Comparison of ENCODE assay signal across 8 cellular contexts in the genomic region with DNA sequence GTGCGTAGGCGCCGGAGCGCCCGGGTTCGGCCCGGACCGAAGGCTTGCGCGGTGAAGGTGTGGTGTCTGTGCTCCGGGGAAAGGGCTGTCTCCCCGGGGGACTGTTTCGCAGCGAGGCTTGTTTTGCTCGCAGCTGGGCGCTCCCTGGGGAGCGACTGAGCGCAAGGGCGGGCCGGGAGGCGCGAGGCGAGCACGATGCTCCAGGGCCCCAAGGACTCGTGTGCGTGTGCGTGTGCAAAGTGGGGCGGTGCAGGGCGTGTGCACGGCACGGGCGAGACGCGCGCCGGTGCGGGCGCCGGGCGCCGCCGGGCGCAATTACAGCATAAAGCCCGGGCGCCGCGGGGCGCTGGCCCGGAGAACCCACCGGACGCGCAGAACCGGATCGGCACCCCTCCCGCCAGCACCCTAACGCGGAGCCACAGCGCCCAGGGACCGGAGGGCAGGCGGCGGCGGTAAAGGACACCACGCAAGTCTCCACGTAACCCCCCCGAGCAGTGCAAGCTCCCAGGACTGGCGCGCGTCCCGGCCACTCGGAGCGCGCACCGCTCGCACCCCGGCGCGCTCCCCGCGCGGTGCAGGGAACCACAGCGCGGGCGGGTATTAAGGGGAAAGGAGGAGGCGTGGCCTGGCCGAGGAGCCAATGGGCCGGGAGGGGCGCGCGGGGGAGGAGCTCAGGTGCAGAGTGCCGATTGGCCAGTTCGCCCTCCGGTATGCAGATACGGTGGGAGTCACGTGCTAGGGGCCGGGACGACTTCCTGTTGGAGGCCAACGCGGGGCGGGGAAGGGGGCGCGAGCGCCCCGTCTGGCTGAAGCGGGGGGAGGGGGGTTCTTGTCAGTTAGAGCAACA. TPM values are rescaled to one million over a fixed set of nuclear protein-coding genes. Genes with fewer than 3 reads are reported as not detected.
DNase-seq lines count a peak whose midpoint lies in the region; ATAC-seq and TF ChIP-seq lines count a peak whose summit lies in the region.

A gene with protein sequence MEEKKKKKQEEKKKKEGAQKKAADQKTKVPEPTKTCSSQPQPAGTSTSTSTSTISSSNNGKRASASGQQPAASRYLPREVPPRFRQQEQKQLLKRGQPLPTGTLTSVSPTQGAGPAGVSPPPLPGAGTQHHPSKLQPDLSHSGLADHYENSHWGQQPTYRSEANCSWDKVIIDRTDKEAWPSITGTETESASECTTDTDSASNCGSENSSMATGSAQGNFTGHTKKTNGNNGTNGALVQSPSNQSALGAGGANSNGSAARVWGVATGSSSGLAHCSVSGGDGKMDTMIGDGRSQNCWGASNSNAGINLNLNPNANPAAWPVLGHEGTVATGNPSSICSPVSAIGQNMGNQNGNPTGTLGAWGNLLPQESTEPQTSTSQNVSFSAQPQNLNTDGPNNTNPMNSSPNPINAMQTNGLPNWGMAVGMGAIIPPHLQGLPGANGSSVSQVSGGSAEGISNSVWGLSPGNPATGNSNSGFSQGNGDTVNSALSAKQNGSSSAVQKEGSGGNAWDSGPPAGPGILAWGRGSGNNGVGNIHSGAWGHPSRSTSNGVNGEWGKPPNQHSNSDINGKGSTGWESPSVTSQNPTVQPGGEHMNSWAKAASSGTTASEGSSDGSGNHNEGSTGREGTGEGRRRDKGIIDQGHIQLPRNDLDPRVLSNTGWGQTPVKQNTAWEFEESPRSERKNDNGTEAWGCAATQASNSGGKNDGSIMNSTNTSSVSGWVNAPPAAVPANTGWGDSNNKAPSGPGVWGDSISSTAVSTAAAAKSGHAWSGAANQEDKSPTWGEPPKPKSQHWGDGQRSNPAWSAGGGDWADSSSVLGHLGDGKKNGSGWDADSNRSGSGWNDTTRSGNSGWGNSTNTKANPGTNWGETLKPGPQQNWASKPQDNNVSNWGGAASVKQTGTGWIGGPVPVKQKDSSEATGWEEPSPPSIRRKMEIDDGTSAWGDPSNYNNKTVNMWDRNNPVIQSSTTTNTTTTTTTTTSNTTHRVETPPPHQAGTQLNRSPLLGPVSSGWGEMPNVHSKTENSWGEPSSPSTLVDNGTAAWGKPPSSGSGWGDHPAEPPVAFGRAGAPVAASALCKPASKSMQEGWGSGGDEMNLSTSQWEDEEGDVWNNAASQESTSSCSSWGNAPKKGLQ (N-terminal part only) (plus strand): TSS at position 835 of the 847 bp plus-strand sequence. CDS start 45,504 bp downstream, outside the sequence.

- ATAC-seq in HG03442 (IDR thresholded peaks at IDR 0.05; ENCODE audit: unreplicated experiment): peak; percentile 77

- H3K4me1 Mint-ChIP-seq in activated CD4-positive, alpha-beta T cell treated with anti-CD3 and anti-CD28 coated beads, Interleukin-2, amount 10 ng/mL, durations not matched to agents 24 days and 14 days: peaks cover 39% of the 10 kb centered on the region

- peak within 1 kb of the TSS; percentile 91 for H3K4me3 Mint-ChIP-seq in activated CD4-positive, alpha-beta T cell treated with anti-CD3 and anti-CD28 coated beads, Interleukin-2, amount 10 ng/mL, durations not matched to agents 24 days and 14 days

- H3K27ac Mint-ChIP-seq in activated CD4-positive, alpha-beta T cell treated with anti-CD3 and anti-CD28 coated beads, Interleukin-2, amount 10 ng/mL, durations not matched to agents 24 days and 14 days: peak within 1 kb of the TSS; percentile 86

- H3K4me3 ChIP-seq in BE2C (ENCODE audit: low read depth, low read length) (peak within 1 kb of the TSS; percentile 84), colonic mucosa (peak within 1 kb of the TSS; percentile 74)

- H3K27me3 Mint-ChIP-seq in activated CD4-positive, alpha-beta T cell treated with anti-CD3 and anti-CD28 coated beads, Interleukin-2, amount 10 ng/mL, durations not matched to agents 24 days and 14 days: peaks cover 49% of the 10 kb centered on the region

- H3K4me1 ChIP-seq in BE2C (peaks cover 13% of the 10 kb centered on the region), colonic mucosa (no peaks in the 10 kb centered on the region)

- H3K9me3 ChIP-seq in BE2C: no peaks in the 10 kb centered on the region
- no peaks in the 10 kb centered on the region for H3K9me3 ChIP-seq in colonic mucosa

- H3K27me3 ChIP-seq in BE2C: no peaks in the 10 kb centered on the region
- H3K27me3 ChIP-seq in colonic mucosa: no peaks in the 10 kb centered on the region
- H3K27me3 ChIP-seq in layer of hippocampus (ENCODE audit: control insufficient read depth, insufficient read depth, low read length): no peaks in the 10 kb centered on the region

- peak within 1 kb of the TSS; percentile 61 to 67 for H3K9ac ChIP-seq in colonic mucosa (ENCODE audit: low read depth in 2 of 2, low read length in 2 of 2)

- peaks cover 8% of the 10 kb centered on the region for H3K36me3 Mint-ChIP-seq in activated CD4-positive, alpha-beta T cell treated with anti-CD3 and anti-CD28 coated beads, Interleukin-2, amount 10 ng/mL, durations not matched to agents 24 days and 14 days (ENCODE audit: low read depth)

- peaks cover 3% of the 10 kb centered on the region for H3K9me3 Mint-ChIP-seq in activated CD4-positive, alpha-beta T cell treated with anti-CD3 and anti-CD28 coated beads, Interleukin-2, amount 10 ng/mL, durations not matched to agents 24 days and 14 days

- no peak for TF ChIP-seq CTCF in BE2C (IDR thresholded peaks at IDR 0.05; ENCODE audit: low read depth, low read length)
- TF ChIP-seq CTCF in colonic mucosa (IDR thresholded peaks at IDR 0.05): no peak

- intact Hi-C loops in activated CD4-positive, alpha-beta T cell treated with anti-CD3 and anti-CD28 coated beads, Interleukin-2, amount 10 ng/mL, durations not matched to agents 24 days and 14 days (cut with micrococcal nuclease): loop anchor here (2.0 to 5.0 kb wide), 6 partner anchors 54 to 1576 kb away; a partner anchor contains a TSS
- intact Hi-C loops in colonic mucosa (cut with DNase I): no loop called here

- H3K27ac ChIP-seq in colonic mucosa (peak within 1 kb of the TSS; percentile 49), layer of hippocampus (ENCODE audit: low read depth, low read length) (peak within 1 kb of the TSS; percentile 90)

- DNase-seq in BE2C (peak; percentile 100), GM19238 (ENCODE audit: insufficient read length, low spot score) (peak; percentile 98), NCI-H524 treated with DMSO at 0.1 percent for 48 hours (lab: John Stamatoyannopoulos, UW) (peak; percentile 100), colonic mucosa (peak; percentile 99)
- peak; percentile 100 for DNase-seq in activated CD4-positive, alpha-beta T cell treated with anti-CD3 and anti-CD28 coated beads, Interleukin-2, amount 10 ng/mL, durations not matched to agents 24 days and 14 days
- DNase-seq in stimulated activated CD4-positive, alpha-beta T cell treated with anti-CD3 and anti-CD28 coated beads, Interleukin-1b, Interleukin-23, amount 100 ng/mL, for 24 hours (ENCODE audit: low read depth in 4 of 4, low spot score in 1 of 4): peak; percentile 98 to 100 (median 99)

- no peaks in the 10 kb centered on the region for H3K36me3 ChIP-seq in BE2C
- H3K36me3 ChIP-seq in colonic mucosa: no peaks in the 10 kb centered on the region

RNA-seq across cellular contexts. Expression of the gene that starts here (rescaled TPM):
- 8.1 TPM for polyA plus RNA-seq in BE2C (2012; ENCODE audit: insufficient read depth, insufficient read length, low read depth)
- total RNA-seq in activated CD4-positive, alpha-beta T cell treated with anti-CD3 and anti-CD28 coated beads, Interleukin-2, amount 10 ng/mL, durations not matched to agents 24 days and 14 days: 16.0 and 16.6 TPM in 2 replicates
- 1 to 10 TPM; 8.9 to 9.0 TPM for total RNA-seq in colonic mucosa

Comparison
In these comparisons a context has a peak if more than half of its experiments do, and no peak if none do; other contexts are left out.
1. Peak in every context shown above with its lines: DNase-seq, ATAC-seq, H3K4me3 ChIP-seq and H3K27ac ChIP-seq.